Comparison of ENCODE assay signal across 8 cellular contexts in genomic region chr15:91271565-91272153, GRCh38.
A peak's percentile ranks its signal among the peaks of the same experiment; 100 is the strongest.
DNase-seq lines count a peak whose midpoint lies in the region; ATAC-seq, FAIRE-seq and TF ChIP-seq lines count a peak whose summit lies in the region.

No MANE protein-coding gene starts in this region.

- H3K36me3 ChIP-seq in HepG2 (replicated peaks in 1 of 2; ENCODE audit: control insufficient read depth in 1 of 2, insufficient read depth in 2 of 2, low read length in 2 of 2): no peaks in the 10 kb centered on the region

- H4K20me1 ChIP-seq in HepG2 (ENCODE audit: insufficient read depth, low read length): no peaks in the 10 kb centered on the region

- no peak overlapping the region for H3K4me2 ChIP-seq in HepG2 (ENCODE audit: low read depth, low read length)

- TF ChIP-seq EP300 in HepG2 (IDR thresholded peaks at IDR 0.05; ENCODE audit: low read depth in 2 of 2, low read length in 2 of 2) (no peak), HepG2 (CRISPR knock-in tag; IDR thresholded peaks at IDR 0.05; ENCODE audit: borderline replicate concordance) (no peak)

- H3K9ac ChIP-seq in HepG2 (ENCODE audit: insufficient read depth, low read depth, low read length): no peak overlapping the region

- peak; percentile 83 for FAIRE-seq in HepG2 (lab: Jason Lieb, UNC)

- no peaks in the 10 kb centered on the region for H3K4me1 ChIP-seq in HepG2 (ENCODE audit: insufficient read depth, low read length)

- in situ Hi-C loops in HepG2 (cut with HindIII; ENCODE audit: extremely low pct_ligation_motif_present, low pct_unique_long_range_greater_than_20kb): loop anchor here (5.0 to 25.0 kb wide), 2 partner anchors 214 to 334 kb away; partner anchors contain the start of genes HDDC3 and UNC45A

- no peak for TF ChIP-seq POLR2A in HepG2 (IDR thresholded peaks at IDR 0.05; ENCODE audit: insufficient read depth in 1 of 2, low read depth in 2 of 2, low read length in 2 of 2)
- no peak for TF ChIP-seq POLR2A in GM18505 (IDR thresholded peaks at IDR 0.05; ENCODE audit: borderline replicate concordance, extremely low read depth, insufficient read depth, insufficient read length)

- peak; percentile 52; the same call in 2 of the 3 replicates for ATAC-seq in HepG2
- ATAC-seq in GM18505 (IDR thresholded peaks at IDR 0.05; ENCODE audit: unreplicated experiment): no peak

- H3K4me3 ChIP-seq in HepG2 (replicated peaks in 1 of 3; ENCODE audit: insufficient read depth in 1 of 3, low read depth in 2 of 3, low read length in 3 of 3): no peak overlapping the region

- POLR2A ChIA-PET in HEK293T (lab: Yijun Ruan, JAX): interaction anchor here (1.2 kb wide), 1 partner anchor 340 kb away, joined by 4 read pairs; no protein-coding TSS in a partner anchor
- POLR2A ChIA-PET in HepG2 (lab: Yijun Ruan, JAX): no interaction called here

- H3K9me3 ChIP-seq in HepG2 (ENCODE audit: low read length): no peaks in the 10 kb centered on the region

- TF ChIP-seq RAD21 in HepG2 (CRISPR knock-in tag; IDR thresholded peaks at IDR 0.05): no peak

- H3K27ac ChIP-seq in HepG2 (ENCODE audit: extremely low read length, insufficient read depth, low read length): no peak overlapping the region

- DNase-seq in DMS 273 (lab: John Stamatoyannopoulos, UW; ENCODE audit: unreplicated experiment): peak; percentile 73
- DNase-seq in HEK293T (ENCODE audit: extremely low spot score): peak; percentile 64
- DNase-seq in NCI-H2227 (lab: John Stamatoyannopoulos, UW; ENCODE audit: unreplicated experiment): peak; percentile 79
- DNase-seq in activated CD4-positive, CD25-positive, alpha-beta regulatory T cell treated with anti-CD3 and anti-CD28 coated beads, Interleukin-2, amount 50 U/mL, for 72 hours: peak; percentile 46
- peak; percentile 72 for DNase-seq in cerebellum (ENCODE audit: low spot score)
- peak; percentile 35 for DNase-seq in HepG2 (ENCODE audit: low spot score)
- DNase-seq in stimulated activated CD4-positive, alpha-beta T cell treated with anti-CD3 and anti-CD28 coated beads, TNF-alpha, amount 100 ng/mL, for 1 hour (ENCODE audit: low read depth in 3 of 3, low spot score in 1 of 3): peak; percentile 16 to 28 (median 22)

- no TSS peak for BruUV-seq in HepG2 (replicated peaks; lab: Mats Ljungman, UMichigan)

- H3K79me2 ChIP-seq in HepG2 (ENCODE audit: insufficient read depth, low read length): no peaks in the 10 kb centered on the region

- peaks cover 0 to 4% of the 10 kb centered on the region in 2 experiments; a peak in 1 of 5 replicates for H3K27me3 ChIP-seq in HepG2 (ENCODE audit: control insufficient read depth in 1 of 2, insufficient read depth in 2 of 2, low read length in 2 of 2)

- CTCF ChIA-PET in HEK293T (lab: Yijun Ruan, JAX) (interaction anchor here (0.5 to 2.5 kb wide), 18 partner anchors 11 to 1034 kb away, joined by 3 to 36 read pairs (median 4); partner anchors contain the start of gene RCCD1), HepG2 (lab: Yijun Ruan, JAX; ENCODE audit: low intra/inter-chr PET ratio, low total read pairs) (interaction anchor here (0.7 to 1.9 kb wide), 3 partner anchors 24 to 222 kb away, joined by 3 to 27 read pairs (median 3); no protein-coding TSS in a partner anchor)

- intact Hi-C loops in HepG2 (cut with micrococcal nuclease; ENCODE audit: unreplicated experiment): loop anchor here (1.0 kb wide), 1 partner anchor 215 kb away; no protein-coding TSS in a partner anchor

- 1% methylated on average over 8 of the region's 8 CpGs for WGBS in HepG2 (ENCODE audit: low lambda C conversion rate)

- peak; percentile 79 for TF ChIP-seq CTCF in HepG2 (CRISPR knock-in tag; IDR thresholded peaks at IDR 0.05)

- no peak overlapping the region for H2AFZ ChIP-seq in HepG2 (ENCODE audit: low read length)

TF ChIP-seq in HEK293T, 16 proteins besides CTCF, POLR2A, EP300 and RAD21:
- TF ChIP-seq SUZ12 (IDR thresholded peaks at IDR 0.05): no peak
- no peak for TF ChIP-seq FOXM1 (IDR thresholded peaks at IDR 0.05; ENCODE audit: borderline replicate concordance)
- TF ChIP-seq PKNOX1 (IDR thresholded peaks at IDR 0.05): no peak
- TF ChIP-seq CTBP1 (IDR thresholded peaks at IDR 0.05; ENCODE audit: borderline replicate concordance): no peak
- no peak for TF ChIP-seq SP1 (IDR thresholded peaks at IDR 0.05)
- TF ChIP-seq FOXA1 (IDR thresholded peaks at IDR 0.05): no peak
- TF ChIP-seq ARNT (IDR thresholded peaks at IDR 0.05): no peak
- no peak for TF ChIP-seq TARDBP (IDR thresholded peaks at IDR 0.05)
- no peak for TF ChIP-seq L3MBTL2 (conservative IDR thresholded peaks at IDR 0.05)
- TF ChIP-seq LEF1 (IDR thresholded peaks at IDR 0.05; ENCODE audit: borderline replicate concordance): no peak
- TF ChIP-seq ZNF384 (IDR thresholded peaks at IDR 0.05): no peak
- TF ChIP-seq ELF4 (IDR thresholded peaks at IDR 0.05): no peak
- TF ChIP-seq FOXK2 (IDR thresholded peaks at IDR 0.05): no peak
- TF ChIP-seq HDGF (IDR thresholded peaks at IDR 0.05; ENCODE audit: borderline replicate concordance): no peak
- TF ChIP-seq NFRKB (IDR thresholded peaks at IDR 0.05): no peak

TF ChIP-seq in HepG2, 621 proteins besides CTCF, POLR2A, EP300 and RAD21 (continues in another document):
- TF ChIP-seq ARNT (IDR thresholded peaks at IDR 0.05): no peak
- no peak for TF ChIP-seq CEBPG (CRISPR knock-in tag; IDR thresholded peaks at IDR 0.05)
- no peak for TF ChIP-seq ZNF18 (CRISPR knock-in tag; IDR thresholded peaks at IDR 0.05; ENCODE audit: insufficient replicate concordance)
- TF ChIP-seq ZBTB37 (CRISPR knock-in tag; IDR thresholded peaks at IDR 0.05): no peak
- peak; percentile 77 for TF ChIP-seq STAG1 (CRISPR knock-in tag; IDR thresholded peaks at IDR 0.05)
- TF ChIP-seq HMGXB3 (CRISPR knock-in tag; IDR thresholded peaks at IDR 0.05; ENCODE audit: borderline replicate concordance): no peak
- no peak for TF ChIP-seq HOXA5 (CRISPR knock-in tag; IDR thresholded peaks at IDR 0.05)
- TF ChIP-seq ZNF879 (CRISPR knock-in tag; IDR thresholded peaks at IDR 0.05): no peak
- TF ChIP-seq ADNP (CRISPR knock-in tag; IDR thresholded peaks at IDR 0.05): no peak
- TF ChIP-seq PCBP1 (IDR thresholded peaks at IDR 0.05; ENCODE audit: borderline replicate concordance, low read depth, low read length): 0 out of 2 replicates have a peak, but pooled peaks have one; percentile 35
- no peak for TF ChIP-seq CHCHD3 (CRISPR knock-in tag; IDR thresholded peaks at IDR 0.05)
- no peak for TF ChIP-seq MXD4 (CRISPR knock-in tag; IDR thresholded peaks at IDR 0.05)
- TF ChIP-seq ZSCAN22 (CRISPR knock-in tag; IDR thresholded peaks at IDR 0.05): no peak

Comparison
In these comparisons a context has a peak if more than half of its experiments do, and no peak if none do; other contexts are left out.
1. DNase-seq: peak in every context shown above with its lines; median percentile 79 in NCI-H2227; 73 in DMS 273; 72 in cerebellum; 64 in HEK293T; 46 in activated CD4-positive, CD25-positive, alpha-beta regulatory T cell treated with anti-CD3 and anti-CD28 coated beads, Interleukin-2, amount 50 U/mL, for 72 hours; 35 in HepG2; 22 in stimulated activated CD4-positive, alpha-beta T cell treated with anti-CD3 and anti-CD28 coated beads, TNF-alpha, amount 100 ng/mL, for 1 hour.